In the genomic region with DNA sequence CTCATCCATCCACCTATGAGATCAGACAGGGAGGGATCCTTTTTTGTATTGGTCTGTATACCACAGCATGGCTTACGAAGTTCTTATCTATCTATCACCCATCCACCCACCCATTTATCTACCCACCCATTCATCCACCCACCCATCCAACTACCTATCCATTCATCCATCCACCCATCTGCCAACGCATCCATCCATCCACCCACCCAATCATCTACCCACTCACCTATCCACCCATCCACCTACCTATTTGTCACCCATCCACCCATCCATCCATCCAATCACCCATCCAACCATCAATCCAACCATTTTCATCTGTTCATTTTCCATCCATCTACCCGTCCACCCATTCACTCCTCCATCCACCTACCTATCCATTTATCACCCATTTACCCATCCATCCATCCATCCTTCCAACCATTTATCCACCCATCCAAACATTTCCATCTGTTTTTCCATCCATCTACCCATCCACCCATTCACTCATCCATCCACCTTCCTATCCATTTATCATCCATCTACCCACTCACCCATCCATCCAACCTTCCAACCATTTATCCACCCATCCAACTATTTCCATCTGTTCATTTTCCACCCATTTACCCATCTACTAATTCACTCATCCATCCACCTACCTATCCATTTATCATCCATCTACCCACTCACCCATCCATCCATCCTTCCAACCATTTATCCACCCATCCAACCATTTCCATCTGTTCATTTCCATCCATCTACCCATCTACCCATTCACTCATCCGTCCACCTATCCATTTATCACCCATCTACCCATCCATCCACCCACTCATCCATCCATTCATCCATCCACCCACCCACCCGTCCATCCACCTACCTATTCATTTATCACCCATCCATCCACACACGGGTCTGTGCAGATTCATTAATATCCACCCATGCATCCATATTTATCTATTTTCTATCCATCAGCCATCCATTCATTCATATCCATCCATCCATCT, we compare ENCODE assay signal across 1 cellular context.
TF ChIP-seq lines count a peak whose summit lies in the region.

No MANE protein-coding gene starts in this region.

TF ChIP-seq in GM12878, 131 proteins besides CTCF, POLR2A, EP300 and RAD21:
- TF ChIP-seq WRNIP1 (IDR thresholded peaks at IDR 0.05; ENCODE audit: borderline replicate concordance, low read depth, low read length): no peak
- TF ChIP-seq, protein P1, sequence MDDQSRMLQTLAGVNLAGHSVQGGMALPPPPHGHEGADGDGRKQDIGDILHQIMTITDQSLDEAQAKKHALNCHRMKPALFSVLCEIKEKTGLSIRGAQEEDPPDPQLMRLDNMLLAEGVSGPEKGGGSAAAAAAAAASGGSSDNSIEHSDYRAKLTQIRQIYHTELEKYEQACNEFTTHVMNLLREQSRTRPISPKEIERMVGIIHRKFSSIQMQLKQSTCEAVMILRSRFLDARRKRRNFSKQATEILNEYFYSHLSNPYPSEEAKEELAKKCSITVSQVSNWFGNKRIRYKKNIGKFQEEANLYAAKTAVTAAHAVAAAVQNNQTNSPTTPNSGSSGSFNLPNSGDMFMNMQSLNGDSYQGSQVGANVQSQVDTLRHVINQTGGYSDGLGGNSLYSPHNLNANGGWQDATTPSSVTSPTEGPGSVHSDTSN (IDR thresholded peaks at IDR 0.05; ENCODE audit: insufficient replicate concordance, low read depth, low read length): no peak
- no peak for TF ChIP-seq SREBF1 (IDR thresholded peaks at IDR 0.05; ENCODE audit: low read length)
- no peak for TF ChIP-seq SMC3 (IDR thresholded peaks at IDR 0.05; ENCODE audit: borderline replicate concordance, low read length)
- TF ChIP-seq, protein P2, sequence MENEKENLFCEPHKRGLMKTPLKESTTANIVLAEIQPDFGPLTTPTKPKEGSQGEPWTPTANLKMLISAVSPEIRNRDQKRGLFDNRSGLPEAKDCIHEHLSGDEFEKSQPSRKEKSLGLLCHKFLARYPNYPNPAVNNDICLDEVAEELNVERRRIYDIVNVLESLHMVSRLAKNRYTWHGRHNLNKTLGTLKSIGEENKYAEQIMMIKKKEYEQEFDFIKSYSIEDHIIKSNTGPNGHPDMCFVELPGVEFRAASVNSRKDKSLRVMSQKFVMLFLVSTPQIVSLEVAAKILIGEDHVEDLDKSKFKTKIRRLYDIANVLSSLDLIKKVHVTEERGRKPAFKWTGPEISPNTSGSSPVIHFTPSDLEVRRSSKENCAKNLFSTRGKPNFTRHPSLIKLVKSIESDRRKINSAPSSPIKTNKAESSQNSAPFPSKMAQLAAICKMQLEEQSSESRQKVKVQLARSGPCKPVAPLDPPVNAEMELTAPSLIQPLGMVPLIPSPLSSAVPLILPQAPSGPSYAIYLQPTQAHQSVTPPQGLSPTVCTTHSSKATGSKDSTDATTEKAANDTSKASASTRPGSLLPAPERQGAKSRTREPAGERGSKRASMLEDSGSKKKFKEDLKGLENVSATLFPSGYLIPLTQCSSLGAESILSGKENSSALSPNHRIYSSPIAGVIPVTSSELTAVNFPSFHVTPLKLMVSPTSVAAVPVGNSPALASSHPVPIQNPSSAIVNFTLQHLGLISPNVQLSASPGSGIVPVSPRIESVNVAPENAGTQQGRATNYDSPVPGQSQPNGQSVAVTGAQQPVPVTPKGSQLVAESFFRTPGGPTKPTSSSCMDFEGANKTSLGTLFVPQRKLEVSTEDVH (IDR thresholded peaks at IDR 0.05; ENCODE audit: low read depth, partially characterized antibody): no peak
- TF ChIP-seq, protein P3, sequence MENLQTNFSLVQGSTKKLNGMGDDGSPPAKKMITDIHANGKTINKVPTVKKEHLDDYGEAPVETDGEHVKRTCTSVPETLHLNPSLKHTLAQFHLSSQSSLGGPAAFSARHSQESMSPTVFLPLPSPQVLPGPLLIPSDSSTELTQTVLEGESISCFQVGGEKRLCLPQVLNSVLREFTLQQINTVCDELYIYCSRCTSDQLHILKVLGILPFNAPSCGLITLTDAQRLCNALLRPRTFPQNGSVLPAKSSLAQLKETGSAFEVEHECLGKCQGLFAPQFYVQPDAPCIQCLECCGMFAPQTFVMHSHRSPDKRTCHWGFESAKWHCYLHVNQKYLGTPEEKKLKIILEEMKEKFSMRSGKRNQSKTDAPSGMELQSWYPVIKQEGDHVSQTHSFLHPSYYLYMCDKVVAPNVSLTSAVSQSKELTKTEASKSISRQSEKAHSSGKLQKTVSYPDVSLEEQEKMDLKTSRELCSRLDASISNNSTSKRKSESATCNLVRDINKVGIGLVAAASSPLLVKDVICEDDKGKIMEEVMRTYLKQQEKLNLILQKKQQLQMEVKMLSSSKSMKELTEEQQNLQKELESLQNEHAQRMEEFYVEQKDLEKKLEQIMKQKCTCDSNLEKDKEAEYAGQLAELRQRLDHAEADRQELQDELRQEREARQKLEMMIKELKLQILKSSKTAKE (IDR thresholded peaks at IDR 0.05; ENCODE audit: low read depth, poor library complexity, severe bottlenecking): no peak
- no peak for TF ChIP-seq STAT3 (IDR thresholded peaks at IDR 0.05; ENCODE audit: low read depth, low read length)
- no peak for TF ChIP-seq CBX3 (IDR thresholded peaks at IDR 0.05; ENCODE audit: borderline replicate concordance, low read depth)
- TF ChIP-seq, protein P4, sequence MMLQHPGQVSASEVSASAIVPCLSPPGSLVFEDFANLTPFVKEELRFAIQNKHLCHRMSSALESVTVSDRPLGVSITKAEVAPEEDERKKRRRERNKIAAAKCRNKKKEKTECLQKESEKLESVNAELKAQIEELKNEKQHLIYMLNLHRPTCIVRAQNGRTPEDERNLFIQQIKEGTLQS (IDR thresholded peaks at IDR 0.05; ENCODE audit: borderline replicate concordance, extremely low read depth, low read depth, low read length): no peak
